In the genomic region with DNA sequence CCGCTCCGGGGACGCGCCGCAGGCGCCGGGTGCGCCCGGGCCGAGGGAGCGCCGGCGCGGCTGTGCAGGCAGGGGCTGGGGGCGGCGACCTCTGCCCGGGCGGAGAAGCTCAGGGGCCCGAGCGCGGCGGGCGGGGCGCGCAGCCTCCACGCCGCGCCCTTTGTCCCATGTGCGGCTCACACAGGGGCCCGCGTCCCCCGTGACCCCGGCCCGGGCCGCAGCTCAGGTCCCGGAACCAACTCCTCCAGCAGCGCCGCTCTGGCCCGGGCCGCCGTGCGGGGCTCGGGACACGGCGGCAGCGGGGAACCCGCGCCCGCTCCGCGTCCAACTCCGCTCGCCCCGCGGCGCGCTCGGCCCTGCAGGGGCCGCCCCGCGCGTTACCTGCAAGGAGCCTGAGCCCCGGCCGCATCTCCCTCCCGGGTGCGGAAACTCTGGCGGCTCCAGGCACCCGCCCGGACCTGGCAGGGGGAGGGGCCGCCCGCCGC, we compare ENCODE assay signal across 8 cellular contexts. TPM values are rescaled to one million over a fixed set of nuclear protein-coding genes. Genes with fewer than 3 reads are reported as not detected.
A peak's percentile ranks its signal among the peaks of the same experiment; 100 is the strongest.
DNase-seq lines count a peak whose midpoint lies in the region; ATAC-seq, FAIRE-seq and TF ChIP-seq lines count a peak whose summit lies in the region.

A gene with protein sequence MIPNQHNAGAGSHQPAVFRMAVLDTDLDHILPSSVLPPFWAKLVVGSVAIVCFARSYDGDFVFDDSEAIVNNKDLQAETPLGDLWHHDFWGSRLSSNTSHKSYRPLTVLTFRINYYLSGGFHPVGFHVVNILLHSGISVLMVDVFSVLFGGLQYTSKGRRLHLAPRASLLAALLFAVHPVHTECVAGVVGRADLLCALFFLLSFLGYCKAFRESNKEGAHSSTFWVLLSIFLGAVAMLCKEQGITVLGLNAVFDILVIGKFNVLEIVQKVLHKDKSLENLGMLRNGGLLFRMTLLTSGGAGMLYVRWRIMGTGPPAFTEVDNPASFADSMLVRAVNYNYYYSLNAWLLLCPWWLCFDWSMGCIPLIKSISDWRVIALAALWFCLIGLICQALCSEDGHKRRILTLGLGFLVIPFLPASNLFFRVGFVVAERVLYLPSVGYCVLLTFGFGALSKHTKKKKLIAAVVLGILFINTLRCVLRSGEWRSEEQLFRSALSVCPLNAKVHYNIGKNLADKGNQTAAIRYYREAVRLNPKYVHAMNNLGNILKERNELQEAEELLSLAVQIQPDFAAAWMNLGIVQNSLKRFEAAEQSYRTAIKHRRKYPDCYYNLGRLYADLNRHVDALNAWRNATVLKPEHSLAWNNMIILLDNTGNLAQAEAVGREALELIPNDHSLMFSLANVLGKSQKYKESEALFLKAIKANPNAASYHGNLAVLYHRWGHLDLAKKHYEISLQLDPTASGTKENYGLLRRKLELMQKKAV (minus strand): TSS at position 433 of the 485 bp plus-strand sequence. CDS start 4,433 bp downstream, outside the sequence.

- DNase-seq in left ventricle myocardium inferior (no peak), Right ventricle myocardium superior (no peak), SJSA1 (ENCODE audit: low read depth in 1 of 2, low spot score in 2 of 2) (no peak), H1 (ENCODE audit: low read depth in 1 of 2, low spot score in 2 of 2) (no peak), natural killer cell (no peak), NCI-H446 treated with DMSO at 0.1 percent for 48 hours (lab: John Stamatoyannopoulos, UW) (no peak), putamen (ENCODE audit: low spot score) (no peak)

- H3K9ac ChIP-seq in H1 (replicated peaks in 1 of 4; ENCODE audit: extremely low read depth in 1 of 4, low read depth in 3 of 4, low read length in 3 of 4), result peak within 1 kb of the TSS; percentile 49 to 88 (median 75)

- H4K91ac ChIP-seq in H1 (replicated peaks; ENCODE audit: insufficient read length, low read length), result peak within 1 kb of the TSS; percentile 73

- H3K56ac ChIP-seq in H1 (replicated peaks; ENCODE audit: insufficient read length, low read depth, low read length), result peak within 1 kb of the TSS; percentile 66

- H2AFZ ChIP-seq in H1 (ENCODE audit: low read length), result no peak within 1 kb of the TSS

- H3K14ac ChIP-seq in H1 (ENCODE audit: insufficient read length), result no peak within 1 kb of the TSS

- no peak within 1 kb of the TSS for H2BK20ac ChIP-seq in H1 (ENCODE audit: low read length)

- no peaks in the 10 kb centered on the region for H3K9me3 Mint-ChIP-seq in natural killer cell

- no peak for TF ChIP-seq CTCF in left ventricle myocardium inferior (IDR thresholded peaks at IDR 0.05; ENCODE audit: borderline replicate concordance)
- TF ChIP-seq CTCF in H1 (IDR thresholded peaks at IDR 0.05; ENCODE audit: control extremely low read depth in 1 of 3, insufficient read depth in 1 of 3, low read depth in 1 of 3, low read length in 3 of 3), result no peak
- peak; percentile 13 for TF ChIP-seq CTCF in natural killer cell (IDR thresholded peaks at IDR 0.05)

- H3K36me3 Mint-ChIP-seq in natural killer cell, result no peaks in the 10 kb centered on the region

- H3K27ac Mint-ChIP-seq in natural killer cell, result peak within 1 kb of the TSS; percentile 86 to 95

- H2BK15ac ChIP-seq in H1 (ENCODE audit: low read length), result no peak within 1 kb of the TSS

- peak within 1 kb of the TSS; percentile 71; the same call in 1 of the 2 replicates for H2BK5ac ChIP-seq in H1 (ENCODE audit: low read depth, low read length)

- no peaks in the 10 kb centered on the region for H3K9me3 ChIP-seq in left ventricle myocardium inferior (replicated peaks)
- 0 out of 2 replicates have a peak, but pooled peaks cover 3% of the 10 kb centered on the region for H3K9me3 ChIP-seq in SJSA1 (replicated peaks)
- H3K9me3 ChIP-seq in H1 (ENCODE audit: insufficient read depth in 2 of 2, low read depth in 1 of 2, low read length in 1 of 2), result no peaks in the 10 kb centered on the region

- peak within 1 kb of the TSS; percentile 90 for H3K18ac ChIP-seq in H1 (ENCODE audit: extremely low read depth, low read length)

- intact Hi-C loops in left ventricle myocardium inferior (cut with micrococcal nuclease), result no loop called here
- intact Hi-C loops in Right ventricle myocardium superior (cut with DNase I), result no loop called here
- intact Hi-C loops in natural killer cell (cut with micrococcal nuclease), result loop anchor here (5.0 to 10.0 kb wide), 3 partner anchors 62 to 1170 kb away; partner anchors contain the start of genes GGACT and TM9SF2

- peak within 1 kb of the TSS; percentile 1; the same call in 1 of the 2 replicates for H2BK12ac ChIP-seq in H1 (ENCODE audit: low read depth, low read length)

- peaks cover 32 to 47% of the 10 kb centered on the region in 2 donors for H3K4me1 Mint-ChIP-seq in natural killer cell

- TF ChIP-seq POLR2A in H1 (IDR thresholded peaks at IDR 0.05; ENCODE audit: control extremely low read depth in 1 of 2, low read depth in 2 of 2, low read length in 2 of 2), result no peak

- no peak within 1 kb of the TSS for H2BK120ac ChIP-seq in H1 (replicated peaks; ENCODE audit: low read depth, low read length)

- CTCF ChIA-PET in H1 (lab: Charles Lee; ENCODE audit: partially characterized antibody), result interaction anchor here (0.9 to 1.8 kb wide), 3 partner anchors 10 to 48 kb away, joined by 3 to 4 read pairs (median 4); no protein-coding TSS in a partner anchor

- no peak within 1 kb of the TSS for H3K23ac ChIP-seq in H1 (ENCODE audit: insufficient read length)

- peaks cover 6% of the 10 kb centered on the region; the same call in 1 of the 2 replicates for H3K79me1 ChIP-seq in H1 (ENCODE audit: low read depth, low read length)

- H3K36me3 ChIP-seq in left ventricle myocardium inferior (no peaks in the 10 kb centered on the region), SJSA1 (peaks cover 16% of the 10 kb centered on the region), H1 (ENCODE audit: control insufficient read depth in 2 of 4, insufficient read depth in 4 of 4, low read length in 3 of 4) (peaks cover 0 to 6% (median 3%) of the 10 kb centered on the region in 4 experiments; a peak in 2 of 8 replicates)

- peaks cover 30% of the 10 kb centered on the region for H3K4me1 ChIP-seq in left ventricle myocardium inferior
- peaks cover 24% of the 10 kb centered on the region for H3K4me1 ChIP-seq in SJSA1 (replicated peaks)
- H3K4me1 ChIP-seq in H1 (replicated peaks in 1 of 4; ENCODE audit: control insufficient read depth in 3 of 4, insufficient read depth in 4 of 4, low read length in 3 of 4), result peaks cover 2 to 10% (median 6%) of the 10 kb centered on the region in 4 experiments

- H3K27me3 Mint-ChIP-seq in natural killer cell (ENCODE audit: low read depth in 2 of 2), result no peaks in the 10 kb centered on the region

- H4K5ac ChIP-seq in H1 (ENCODE audit: insufficient read length, low read depth, low read length), result peak within 1 kb of the TSS; percentile 62

- H3K4me3 ChIP-seq in left ventricle myocardium inferior, result peak within 1 kb of the TSS; percentile 93
- peak within 1 kb of the TSS; percentile 99 for H3K4me3 ChIP-seq in SJSA1
- H3K4me3 ChIP-seq in H1 (ENCODE audit: extremely low read depth in 1 of 4, insufficient read depth in 2 of 4, low read depth in 3 of 4, low read length in 4 of 4), result peak within 1 kb of the TSS; percentile 66 to 89 (median 72)

- 1% methylated on average over 25 of the region's 72 CpGs; no CpG with 5 or more reads in 1 of the 2 experiments for WGBS in H1 (ENCODE audit: extremely low coverage in 1 of 2, insufficient coverage in 1 of 2, insufficient read length in 1 of 2, insufficient replicate concordance in 2 of 2, low coverage in 1 of 2, low lambda C conversion rate in 2 of 2, missing lambda C conversion rate in 1 of 2), 2 experiments

- H3K4ac ChIP-seq in H1 (replicated peaks; ENCODE audit: insufficient read length, low read depth, low read length), result no peak within 1 kb of the TSS

- ATAC-seq in Right ventricle myocardium superior (ENCODE audit: poor library complexity), result no peak
- peak; percentile 34 for ATAC-seq in HG02981 (IDR thresholded peaks at IDR 0.05; ENCODE audit: unreplicated experiment)
- ATAC-seq in natural killer cell, result peak in 1 of 3 donors; percentile 14

- peak within 1 kb of the TSS; percentile 77 to 100 for H3K4me2 ChIP-seq in H1 (ENCODE audit: insufficient read depth in 1 of 2, low read depth in 2 of 2, low read length in 2 of 2)

- FAIRE-seq in H1 (lab: Jason Lieb, UNC), result no peak

- no peak for TF ChIP-seq RAD21 in H1 (IDR thresholded peaks at IDR 0.05 in 1 of 2, conservative IDR thresholded peaks at IDR 0.05 in 1 of 2; ENCODE audit: low read depth in 2 of 2, low read length in 2 of 2)

- peak within 1 kb of the TSS; percentile 97 for H3K4me3 Mint-ChIP-seq in natural killer cell

- peaks cover 12 to 32% of the 10 kb centered on the region in 2 experiments for H3K79me2 ChIP-seq in H1 (ENCODE audit: control insufficient read depth in 1 of 2, insufficient read depth in 2 of 2, low read length in 2 of 2)

- POLR2A ChIA-PET in H1 (lab: Charles Lee; ENCODE audit: partially characterized antibody), result interaction anchor here (0.9 to 1.9 kb wide), 4 partner anchors 11 to 174 kb away, joined by 3 to 5 read pairs (median 4); no protein-coding TSS in a partner anchor

- H4K20me1 ChIP-seq in H1 (replicated peaks in 1 of 2; ENCODE audit: control insufficient read depth in 1 of 2, insufficient read depth in 2 of 2, low read length in 2 of 2), result peaks cover 5 to 6% of the 10 kb centered on the region in 2 experiments

- TF ChIP-seq EP300 in H1 (IDR thresholded peaks at IDR 0.05; ENCODE audit: borderline replicate concordance in 1 of 2, low read depth in 2 of 2, low read length in 2 of 2), result no peak

- no peaks in the 10 kb centered on the region for H3K27me3 ChIP-seq in left ventricle myocardium inferior (ENCODE audit: low read depth)
- no peaks in the 10 kb centered on the region for H3K27me3 ChIP-seq in SJSA1 (replicated peaks)
- peaks cover 0 to 9% (median 3%) of the 10 kb centered on the region in 4 experiments; a peak in 4 of 7 replicates for H3K27me3 ChIP-seq in H1 (replicated peaks in 1 of 4; ENCODE audit: control insufficient read depth in 3 of 4, extremely low read depth in 1 of 4, insufficient read depth in 3 of 4, low read length in 3 of 4)

- no peak within 1 kb of the TSS for H2AK5ac ChIP-seq in H1 (ENCODE audit: low read depth, low read length)

- peak within 1 kb of the TSS; percentile 94 for H4K8ac ChIP-seq in H1 (ENCODE audit: extremely low read depth, insufficient read depth, low read length)

- H3K27ac ChIP-seq in left ventricle myocardium inferior (replicated peaks) (peak within 1 kb of the TSS; percentile 96), SJSA1 (peak within 1 kb of the TSS; percentile 69), H1 (ENCODE audit: low read depth, low read length) (peak within 1 kb of the TSS; percentile 71; the same call in 1 of the 2 replicates)

- peaks cover 14% of the 10 kb centered on the region for H3K23me2 ChIP-seq in H1 (ENCODE audit: low read depth, low read length)

RNA-seq across cellular contexts. Expression of the gene that starts here (rescaled TPM):
- total RNA-seq in left ventricle myocardium inferior, result 6.2 TPM
- 7.5 TPM for total RNA-seq in Right ventricle myocardium superior
- 24.2 and 38.4 TPM in 2 replicates for total RNA-seq in SJSA1 (2014; rRNA removed; shearing (Covaris generic))
- total RNA-seq in H1 (2021; fragmentation: NEBNext Ultra II Directional; extraction: Animal tissue kit (Norgen Biotek cat#: 25700)), result 42.0 and 42.6 TPM in 2 replicates
- polyA plus RNA-seq in H1 (2011; rRNA removed), result 26.3 and 31.4 TPM in 2 replicates
- polyA plus RNA-seq in H1 (2011; cell fraction: cytosol; rRNA removed), result 33.8 TPM
- 86.9 TPM for polyA plus RNA-seq in H1 (2011; cell fraction: nucleus; rRNA removed)
- 28.7 to 34.2 TPM (median 31.4 TPM) in 4 replicates for polyA plus RNA-seq in H1 (2012, experiment 1 of 2)
- polyA plus RNA-seq in H1 (2012, experiment 2 of 2), result 10.3 TPM
- polyA plus RNA-seq in H1 (2013, experiment 1 of 2), result 34.2 TPM
- 35.9 TPM for polyA plus RNA-seq in H1 (2013, experiment 2 of 2)
- 41.0 and 43.9 TPM in 2 replicates for polyA minus RNA-seq in H1 (2011; rRNA and poly(A)+ RNA removed)
- polyA minus RNA-seq in H1 (2011; cell fraction: cytosol; rRNA and poly(A)+ RNA removed), result 16.1 TPM
- polyA minus RNA-seq in H1 (2011; cell fraction: nucleus; rRNA and poly(A)+ RNA removed), result 56.5 TPM
- total RNA-seq in natural killer cell, result 10 to 100 TPM; 16.2 to 24.9 (median 17.3) TPM
